In genomic region chr4:164616961-164617360, GRCh38 we compare ENCODE assay signal across 23 cellular contexts.
A peak's percentile ranks its signal among the peaks of the same experiment; 100 is the strongest.
DNase-seq lines count a peak whose midpoint lies in the region; ATAC-seq lines count a peak whose summit lies in the region.
"Had no signal": no experiment of that assay in that cellular context is flagged by ENCODE, and none has a peak within 500 bp of the region (broad histone marks: within the 10 kb centered on the region; RNA-seq: fewer than 3 reads in every experiment).

No MANE protein-coding gene starts in this region.

- H3K36me3 ChIP-seq in mesendoderm (ENCODE audit: control insufficient read depth, insufficient read depth, low read length): no peaks in the 10 kb centered on the region
- no peaks in the 10 kb centered on the region for H3K36me3 ChIP-seq in naive thymus-derived CD4-positive, alpha-beta T cell (ENCODE audit: control insufficient read depth in 2 of 3, insufficient read depth in 3 of 3, low read length in 3 of 3)
- H3K36me3 ChIP-seq: BE2C, BLaER1 had no signal

- H3K9ac ChIP-seq in mesendoderm (ENCODE audit: low read length): no peak overlapping the region
- H3K9ac ChIP-seq: BLaER1 had no signal

- no peak overlapping the region for H3K4me2 ChIP-seq in mesendoderm (ENCODE audit: low read length)
- H3K4me2 ChIP-seq: BLaER1 had no signal

- H3K79me1 ChIP-seq in mesendoderm (ENCODE audit: low read length): no peaks in the 10 kb centered on the region

- H2BK120ac ChIP-seq in mesendoderm (ENCODE audit: low read depth, low read length): no peak overlapping the region

- no peaks in the 10 kb centered on the region for H3K79me2 ChIP-seq in mesendoderm (ENCODE audit: control insufficient read depth, insufficient read depth, low read length)

- no peak overlapping the region for H3K27ac Mint-ChIP-seq in naive thymus-derived CD4-positive, alpha-beta T cell
- H3K27ac Mint-ChIP-seq: CD4-positive, alpha-beta memory T cell; CD4-positive, CD25-positive, alpha-beta regulatory T cell; CD8-positive, alpha-beta memory T cell had no signal

- H3K9me3 Mint-ChIP-seq in naive thymus-derived CD4-positive, alpha-beta T cell: peaks cover 0 to 5% (median 0%) of the 10 kb centered on the region in 11 donors

- H3K27me3 Mint-ChIP-seq in naive thymus-derived CD4-positive, alpha-beta T cell: peaks cover 0 to 7% (median 0%) of the 10 kb centered on the region in 5 donors
- H3K27me3 Mint-ChIP-seq: CD4-positive, alpha-beta memory T cell; CD4-positive, CD25-positive, alpha-beta regulatory T cell; CD8-positive, alpha-beta memory T cell had no signal

- no peak overlapping the region for H3K4me3 ChIP-seq in mesendoderm (ENCODE audit: low read length)
- no peak overlapping the region for H3K4me3 ChIP-seq in naive thymus-derived CD4-positive, alpha-beta T cell (ENCODE audit: low read length)
- H3K4me3 ChIP-seq: BLaER1 had no signal

- H3K27ac ChIP-seq in cingulate gyrus (ENCODE audit: low read depth, low read length): peak overlapping the region; percentile 1
- no peak overlapping the region for H3K27ac ChIP-seq in mesendoderm (ENCODE audit: low read depth, low read length)
- no peak overlapping the region for H3K27ac ChIP-seq in naive thymus-derived CD4-positive, alpha-beta T cell (ENCODE audit: low read depth, low read length)
- H3K27ac ChIP-seq: BLaER1 had no signal

- intact Hi-C loops in naive thymus-derived CD4-positive, alpha-beta T cell (cut with micrococcal nuclease): no loop called here

- no peak overlapping the region for H3K56ac ChIP-seq in mesendoderm (ENCODE audit: low read length)

- H3K4me3 Mint-ChIP-seq in naive thymus-derived CD4-positive, alpha-beta T cell: no peak overlapping the region
- H3K4me3 Mint-ChIP-seq: CD14-positive monocyte; CD4-positive, alpha-beta memory T cell; CD4-positive, CD25-positive, alpha-beta regulatory T cell; CD8-positive, alpha-beta memory T cell had no signal

- H3K18ac ChIP-seq in mesendoderm (ENCODE audit: low read length): no peak overlapping the region

- H3K4ac ChIP-seq in mesendoderm (ENCODE audit: low read depth, low read length): no peak overlapping the region

- no peak overlapping the region for H4K5ac ChIP-seq in mesendoderm (ENCODE audit: low read length)

- no peak overlapping the region for H2BK15ac ChIP-seq in mesendoderm (replicated peaks; ENCODE audit: low read depth)

- H3K36me3 Mint-ChIP-seq in naive thymus-derived CD4-positive, alpha-beta T cell: no peaks in the 10 kb centered on the region
- H3K36me3 Mint-ChIP-seq: CD14-positive monocyte; CD4-positive, alpha-beta memory T cell; CD4-positive, CD25-positive, alpha-beta regulatory T cell; CD8-positive, alpha-beta memory T cell had no signal

- no peaks in the 10 kb centered on the region for H3K27me3 ChIP-seq in mesendoderm (ENCODE audit: insufficient read depth, low read length, poor library complexity)
- H3K27me3 ChIP-seq in naive thymus-derived CD4-positive, alpha-beta T cell (ENCODE audit: control insufficient read depth in 2 of 2, insufficient read depth in 2 of 2, low read length in 2 of 2): no peaks in the 10 kb centered on the region
- H3K27me3 ChIP-seq: BE2C, BLaER1 had no signal

- H2AK5ac ChIP-seq in mesendoderm (ENCODE audit: low read length): no peak overlapping the region

- no peaks in the 10 kb centered on the region for H3K9me3 ChIP-seq in naive thymus-derived CD4-positive, alpha-beta T cell (ENCODE audit: control insufficient read depth in 2 of 3, low read length in 3 of 3)
- H3K9me3 ChIP-seq: BE2C, BLaER1 had no signal

- DNase-seq in NCI-H82 (lab: John Stamatoyannopoulos, UW): peak; percentile 76
- DNase-seq in OCI-M1 (lab: John Stamatoyannopoulos, UW): peak; percentile 69
- peak; percentile 79 for DNase-seq in mesendoderm
- no peak for DNase-seq in GF-D8 (lab: John Stamatoyannopoulos, UW)
- no peak for DNase-seq in naive thymus-derived CD4-positive, alpha-beta T cell
- DNase-seq in activated CD8-positive, alpha-beta memory T cell treated with anti-CD3 and anti-CD28 coated beads for 24 hours: no peak
- no peak for DNase-seq in MV-4-11 (lab: John Stamatoyannopoulos, UW)
- DNase-seq: 8988T; ACHN; BE2C; C1 segment of cervical spinal cord; CD4-positive, alpha-beta memory T cell; CD4-positive, CD25-positive, alpha-beta regulatory T cell; CD8-positive, alpha-beta memory T cell; COR-L47; DMS53; DMS79; DND-41; EL; GDM1 had no signal

- no peak overlapping the region for H4K8ac ChIP-seq in mesendoderm (ENCODE audit: low read depth, low read length)

- ATAC-seq in naive thymus-derived CD4-positive, alpha-beta T cell: no peak

- no peak overlapping the region for H2BK5ac ChIP-seq in mesendoderm (ENCODE audit: low read length)

- no CpG with 5 or more reads among the region's 1 CpG for WGBS in mesendoderm (ENCODE audit: extremely low coverage, insufficient coverage, low lambda C conversion rate)

- H3K4me1 ChIP-seq in mesendoderm (ENCODE audit: control insufficient read depth, low read depth, low read length): no peaks in the 10 kb centered on the region
- no peaks in the 10 kb centered on the region for H3K4me1 ChIP-seq in naive thymus-derived CD4-positive, alpha-beta T cell (ENCODE audit: control insufficient read depth in 2 of 2, insufficient read depth in 2 of 2, low read length in 2 of 2)
- H3K4me1 ChIP-seq: BE2C had no signal

- CTCF ChIA-PET in naive thymus-derived CD4-positive, alpha-beta T cell (lab: Charles Lee): interaction anchor here (0.6 kb wide), 1 partner anchor 160 kb away, joined by 3 read pairs; no protein-coding TSS in a partner anchor

- H3K23ac ChIP-seq in mesendoderm (ENCODE audit: low read length): no peak overlapping the region

- POLR2A ChIA-PET in naive thymus-derived CD4-positive, alpha-beta T cell (lab: Charles Lee): no interaction called here

- no peaks in the 10 kb centered on the region for H3K4me1 Mint-ChIP-seq in naive thymus-derived CD4-positive, alpha-beta T cell
- H3K4me1 Mint-ChIP-seq: CD14-positive monocyte; CD4-positive, CD25-positive, alpha-beta regulatory T cell; CD8-positive, alpha-beta memory T cell had no signal

Comparison
In these comparisons a context has a peak if more than half of its experiments do, and no peak if none do; other contexts are left out.
1. DNase-seq: peak in NCI-H82 (single experiment), OCI-M1 (single experiment) and mesendoderm (single experiment); none in GF-D8 (single experiment), naive thymus-derived CD4-positive, alpha-beta T cell (0 of 9), activated CD8-positive, alpha-beta memory T cell treated with anti-CD3 and anti-CD28 coated beads for 24 hours (single experiment) and MV-4-11 (single experiment).